In the genomic region with DNA sequence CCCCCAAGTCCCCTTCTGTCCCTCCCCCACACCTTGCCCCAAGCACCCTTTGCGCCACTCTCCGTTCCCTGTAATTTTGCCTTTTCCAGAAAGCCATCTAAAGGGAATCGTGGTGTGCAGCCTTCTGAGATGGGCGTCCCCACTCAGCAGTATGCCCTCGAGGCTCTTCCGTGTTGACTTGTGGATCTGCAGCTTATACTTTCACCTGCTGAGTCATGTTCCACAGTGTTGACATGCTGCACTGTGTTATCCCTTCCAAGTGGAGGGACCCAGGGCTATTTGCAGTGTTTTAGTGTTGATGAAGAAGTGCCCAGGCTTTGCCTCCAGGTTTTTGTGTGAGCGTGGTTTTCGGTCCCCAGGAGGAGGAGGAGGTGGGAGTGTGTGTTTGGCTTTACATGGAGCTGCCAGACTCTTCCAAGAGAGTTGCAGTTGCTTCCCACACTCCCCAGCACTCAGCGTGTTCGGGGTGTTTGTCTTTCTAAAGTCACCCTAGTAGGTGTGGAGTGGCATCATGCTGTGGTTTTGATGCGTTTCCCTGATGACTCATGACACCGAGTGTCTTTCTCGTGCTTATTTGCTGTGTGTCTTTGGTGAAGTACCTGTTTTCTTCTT, we compare ENCODE assay signal across 8 cellular contexts. TPM values are rescaled to one million over a fixed set of nuclear protein-coding genes. Genes with fewer than 3 reads are reported as not detected.
DNase-seq lines count a peak whose midpoint lies in the region.

No MANE protein-coding gene starts in this region.

- no CpG with 5 or more reads among the region's 13 CpGs for WGBS in trophoblast cell (ENCODE audit: extremely low coverage, insufficient coverage, insufficient read length)

- H2BK12ac ChIP-seq in trophoblast cell (ENCODE audit: low read length) = no peak overlapping the region

- peak overlapping the region; percentile 20 to 86 (median 52) for H3K27ac Mint-ChIP-seq in CD8-positive, alpha-beta memory T cell
- peak overlapping the region; percentile 79 for H3K27ac Mint-ChIP-seq in activated naive CD4-positive, alpha-beta T cell treated with anti-CD3 and anti-CD28 coated beads, Interleukin-2, amount 50 U/mL, for 24 hours

- H3K14ac ChIP-seq in trophoblast cell (ENCODE audit: low read length) = no peak overlapping the region

- no peak for DNase-seq in CD8-positive, alpha-beta memory T cell
- DNase-seq in OCI-M1 (lab: John Stamatoyannopoulos, UW) (peak; percentile 19), trophoblast cell (peak; percentile 11 to 27), HuH-7 (ENCODE audit: low spot score) (no peak), NCI-H187 (lab: John Stamatoyannopoulos, UW) (no peak), pons (ENCODE audit: low spot score) (no peak), NCI-H2029 treated with DMSO at 0.1 percent for 48 hours (lab: John Stamatoyannopoulos, UW) (no peak)

- H3K27ac ChIP-seq in CD8-positive, alpha-beta memory T cell (ENCODE audit: low read depth, low read length) = peak overlapping the region; percentile 61
- H3K27ac ChIP-seq in trophoblast cell (ENCODE audit: low read depth, low read length) = no peak overlapping the region

- no peak overlapping the region for H4K12ac ChIP-seq in trophoblast cell (ENCODE audit: low read depth, low read length)

- no peak overlapping the region for H4K91ac ChIP-seq in trophoblast cell (ENCODE audit: low read depth, low read length)

- peaks cover 6% of the 10 kb centered on the region for H3K4me1 ChIP-seq in CD8-positive, alpha-beta memory T cell (ENCODE audit: insufficient read depth, low read length)
- peaks cover 0 to 2% of the 10 kb centered on the region in 2 experiments for H3K4me1 ChIP-seq in trophoblast cell (ENCODE audit: control insufficient read depth in 1 of 2, insufficient read depth in 2 of 2, low read length in 2 of 2)

- H3K36me3 Mint-ChIP-seq in CD8-positive, alpha-beta memory T cell = peaks cover 0 to 73% (median 26%) of the 10 kb centered on the region in 3 donors
- peaks cover 18% of the 10 kb centered on the region for H3K36me3 Mint-ChIP-seq in activated naive CD4-positive, alpha-beta T cell treated with anti-CD3 and anti-CD28 coated beads, Interleukin-2, amount 50 U/mL, for 24 hours

- H4K8ac ChIP-seq in trophoblast cell (ENCODE audit: low read depth, low read length) = no peak overlapping the region

- H3K36me3 ChIP-seq in CD8-positive, alpha-beta memory T cell (ENCODE audit: insufficient read depth, low read length) = peaks cover 14% of the 10 kb centered on the region
- peaks cover 40 to 56% of the 10 kb centered on the region in 2 experiments for H3K36me3 ChIP-seq in trophoblast cell (ENCODE audit: control insufficient read depth in 1 of 2, insufficient read depth in 2 of 2, low read length in 2 of 2)

- no peaks in the 10 kb centered on the region for H3K9me3 ChIP-seq in CD8-positive, alpha-beta memory T cell (ENCODE audit: low read length)
- peaks cover 2% of the 10 kb centered on the region for H3K9me3 ChIP-seq in trophoblast cell (ENCODE audit: insufficient read depth, low read depth, low read length)

- H2AK5ac ChIP-seq in trophoblast cell (ENCODE audit: low read length) = no peak overlapping the region

- no peak overlapping the region for H3K4me3 ChIP-seq in CD8-positive, alpha-beta memory T cell (ENCODE audit: low read length)
- no peak overlapping the region for H3K4me3 ChIP-seq in trophoblast cell (ENCODE audit: low read depth, low read length)

- H3K9me3 Mint-ChIP-seq in CD8-positive, alpha-beta memory T cell = no peaks in the 10 kb centered on the region
- no peaks in the 10 kb centered on the region for H3K9me3 Mint-ChIP-seq in activated naive CD4-positive, alpha-beta T cell treated with anti-CD3 and anti-CD28 coated beads, Interleukin-2, amount 50 U/mL, for 24 hours

- no peaks in the 10 kb centered on the region for H3K79me1 ChIP-seq in trophoblast cell (ENCODE audit: low read length)

- no peak overlapping the region for H3K18ac ChIP-seq in trophoblast cell (ENCODE audit: low read length)

- H2BK120ac ChIP-seq in trophoblast cell (ENCODE audit: insufficient read depth, low read length, poor library complexity) = no peak overlapping the region

- H3K9ac ChIP-seq in trophoblast cell (ENCODE audit: low read length) = no peak overlapping the region

- H3K4me3 Mint-ChIP-seq in CD8-positive, alpha-beta memory T cell = no peak overlapping the region
- H3K4me3 Mint-ChIP-seq in activated naive CD4-positive, alpha-beta T cell treated with anti-CD3 and anti-CD28 coated beads, Interleukin-2, amount 50 U/mL, for 24 hours = peak overlapping the region; percentile 47

- no peak overlapping the region for H2AFZ ChIP-seq in trophoblast cell (ENCODE audit: insufficient read depth, low read length, poor library complexity)

- H3K4me2 ChIP-seq in trophoblast cell (ENCODE audit: low read length) = no peak overlapping the region

- no peaks in the 10 kb centered on the region for H3K79me2 ChIP-seq in trophoblast cell (ENCODE audit: control insufficient read depth, insufficient read depth, low read length, poor library complexity)

- CTCF ChIA-PET in CD8-positive, alpha-beta memory T cell (lab: Charles Lee) = no interaction called here

- no peak overlapping the region for H3K23ac ChIP-seq in trophoblast cell (ENCODE audit: low read length)

- H3K27me3 Mint-ChIP-seq in CD8-positive, alpha-beta memory T cell = no peaks in the 10 kb centered on the region
- no peaks in the 10 kb centered on the region for H3K27me3 Mint-ChIP-seq in activated naive CD4-positive, alpha-beta T cell treated with anti-CD3 and anti-CD28 coated beads, Interleukin-2, amount 50 U/mL, for 24 hours

- POLR2A ChIA-PET in CD8-positive, alpha-beta memory T cell (lab: Charles Lee) = no interaction called here

- no peak overlapping the region for H3K4ac ChIP-seq in trophoblast cell (ENCODE audit: low read depth, low read length)

- H2BK5ac ChIP-seq in trophoblast cell (ENCODE audit: low read depth, low read length, poor library complexity) = no peak overlapping the region

- no peaks in the 10 kb centered on the region for H3K27me3 ChIP-seq in CD8-positive, alpha-beta memory T cell (ENCODE audit: insufficient read depth, low read length, poor library complexity, severe bottlenecking)
- no peaks in the 10 kb centered on the region for H3K27me3 ChIP-seq in trophoblast cell (ENCODE audit: insufficient read depth, low read length)

- peaks cover 16 to 18% (median 17%) of the 10 kb centered on the region in 3 donors for H3K4me1 Mint-ChIP-seq in CD8-positive, alpha-beta memory T cell
- H3K4me1 Mint-ChIP-seq in activated naive CD4-positive, alpha-beta T cell treated with anti-CD3 and anti-CD28 coated beads, Interleukin-2, amount 50 U/mL, for 24 hours = peaks cover 26% of the 10 kb centered on the region

RNA-seq across cellular contexts. Expression of a gene that starts 32.1 kb away (rescaled TPM):
- 100 to 1,000 TPM; 106 TPM for total RNA-seq in CD8-positive, alpha-beta memory T cell
- 12.5 TPM for polyA plus RNA-seq in CD8-positive, alpha-beta memory T cell
- 156 and 161 TPM in 2 replicates for polyA plus RNA-seq in trophoblast cell (2013)

RNA-seq across cellular contexts. Expression of a gene that starts 33.9 kb away (rescaled TPM):
- 10 to 100 TPM; 22.1 to 24.3 TPM for total RNA-seq in CD8-positive, alpha-beta memory T cell
- 3.0 TPM for polyA plus RNA-seq in CD8-positive, alpha-beta memory T cell
- 12.5 and 12.7 TPM in 2 replicates for polyA plus RNA-seq in trophoblast cell (2013)

RNA-seq across cellular contexts. Expression of a gene that starts 34.1 kb away (rescaled TPM):
- 1 to 10 TPM; 6.1 to 8.4 TPM for total RNA-seq in CD8-positive, alpha-beta memory T cell
- 5.5 TPM for polyA plus RNA-seq in CD8-positive, alpha-beta memory T cell
- polyA plus RNA-seq in trophoblast cell (2013) = 8.5 and 9.0 TPM in 2 replicates

RNA-seq across cellular contexts. Expression of a gene that starts 60.0 kb away (rescaled TPM):
- total RNA-seq in CD8-positive, alpha-beta memory T cell = 10 to 100 TPM; 57.1 to 63.2 TPM
- 2.3 TPM for polyA plus RNA-seq in CD8-positive, alpha-beta memory T cell
- 38.0 and 39.0 TPM in 2 replicates for polyA plus RNA-seq in trophoblast cell (2013)

Comparison
In these comparisons a context has a peak if more than half of its experiments do, and no peak if none do; other contexts are left out.
1. DNase-seq: peak in OCI-M1 (single experiment) and trophoblast cell (2 of 2); none in CD8-positive, alpha-beta memory T cell (0 of 5), HuH-7 (single experiment), NCI-H187 (0 of 2), pons (single experiment) and NCI-H2029 treated with DMSO at 0.1 percent for 48 hours (single experiment).